15 cellular contexts compared by ENCODE assay signal in the genomic region with DNA sequence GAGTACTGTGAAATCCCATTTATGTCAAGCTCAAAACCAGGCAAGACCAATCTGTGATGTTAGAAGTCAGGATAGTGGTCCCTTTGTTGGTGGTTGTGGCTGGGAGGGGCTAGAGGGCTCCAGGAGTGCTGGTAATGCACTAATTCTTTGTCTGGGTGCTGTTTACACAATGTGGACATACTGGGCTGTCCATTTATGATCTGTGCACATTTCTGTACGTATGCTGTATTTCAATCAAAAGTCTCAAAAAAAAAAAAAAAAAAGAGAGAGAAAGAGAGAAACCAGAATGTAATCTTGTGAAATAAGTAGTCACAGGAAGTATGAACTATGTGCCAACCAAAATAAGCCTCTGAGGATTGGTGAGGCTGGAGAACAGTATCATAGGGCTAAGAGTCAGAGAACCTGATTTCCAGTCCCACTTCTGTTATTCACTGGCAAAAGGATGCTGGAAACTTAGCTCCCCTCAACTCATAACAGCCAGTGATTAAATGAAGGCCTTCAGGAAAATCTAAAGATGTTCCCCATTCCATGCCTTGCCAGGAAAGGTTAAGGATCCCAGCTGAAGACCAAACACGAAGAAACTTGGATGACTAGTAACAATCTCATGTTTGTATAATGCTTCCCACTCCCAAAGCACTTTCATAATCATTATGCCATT. TPM values are rescaled to one million over a fixed set of nuclear protein-coding genes. Genes with fewer than 3 reads are reported as not detected.
DNase-seq lines count a peak whose midpoint lies in the region; ATAC-seq, FAIRE-seq and TF ChIP-seq lines count a peak whose summit lies in the region.
"Had no signal": no experiment of that assay in that cellular context is flagged by ENCODE, and none has a peak within 500 bp of the region (broad histone marks: within the 10 kb centered on the region; RNA-seq: fewer than 3 reads in every experiment).

No MANE protein-coding gene starts in this region.

- DNase-seq in CD1c-positive myeloid dendritic cell (ENCODE audit: extremely low spot score) (peak; percentile 40), NCI-H526 treated with DMSO at 0.1 percent for 48 hours (lab: John Stamatoyannopoulos, UW) (peak; percentile 26), esophagus squamous epithelium (lab: John Stamatoyannopoulos, UW) (no peak), renal cortical epithelial cell (ENCODE audit: low read depth) (peak; percentile 68), type B pancreatic cell (ENCODE audit: extremely low spot score, unreplicated experiment) (no peak), kidney (no peak)
- DNase-seq: Calu3; effector memory CD4-positive, alpha-beta T cell; NCI-H2171 had no signal

- H3K9me3 ChIP-seq in esophagus squamous epithelium, result no peaks in the 10 kb centered on the region
- H3K9me3 ChIP-seq in kidney (ENCODE audit: control insufficient read depth in 1 of 2, low read length in 2 of 2), result no peaks in the 10 kb centered on the region

- H3K27ac Mint-ChIP-seq in type B pancreatic cell, result no peak overlapping the region
- H3K27ac Mint-ChIP-seq: activated T-helper 2 cell treated with anti-CD3 and anti-CD28 coated beads, Interferon-gamma antibody, Interleukin-2, Interleukin-4, amounts not matched to agents 10 μg/mL and 5 μg/mL and 100 μg/mL, durations not matched to agents 14 hours and 24 hours and 36 hours had no signal

- H3K9ac ChIP-seq in kidney (ENCODE audit: low read length in 2 of 2), result no peak overlapping the region

- H3K4me3 ChIP-seq in esophagus squamous epithelium (no peak overlapping the region), kidney (ENCODE audit: low read length in 2 of 2) (no peak overlapping the region)

- no peaks in the 10 kb centered on the region for H3K9me3 Mint-ChIP-seq in type B pancreatic cell
- H3K9me3 Mint-ChIP-seq: activated T-helper 2 cell treated with anti-CD3 and anti-CD28 coated beads, Interferon-gamma antibody, Interleukin-2, Interleukin-4, amounts not matched to agents 10 μg/mL and 5 μg/mL and 100 μg/mL, durations not matched to agents 14 hours and 24 hours and 36 hours had no signal

- H3K27me3 ChIP-seq in esophagus squamous epithelium, result no peaks in the 10 kb centered on the region

- peaks cover 5% of the 10 kb centered on the region for H3K27me3 Mint-ChIP-seq in type B pancreatic cell

- no peak for TF ChIP-seq CTCF in esophagus squamous epithelium (IDR thresholded peaks at IDR 0.05)
- TF ChIP-seq CTCF in type B pancreatic cell (conservative IDR thresholded peaks at IDR 0.05), result no peak
- no peak for TF ChIP-seq CTCF in kidney (IDR thresholded peaks at IDR 0.05; ENCODE audit: borderline replicate concordance, extremely low read depth, insufficient read depth)

- no peak for TF ChIP-seq POLR2A in esophagus squamous epithelium (IDR thresholded peaks at IDR 0.05)

- H3K36me3 Mint-ChIP-seq in type B pancreatic cell, result no peaks in the 10 kb centered on the region

- WGBS in esophagus squamous epithelium, 2 donors, result 43 to 57% methylated on average over 2 of the region's 2 CpGs

- ATAC-seq in HG02885 (IDR thresholded peaks at IDR 0.05; ENCODE audit: poor library complexity, unreplicated experiment) (no peak), GM19328 (IDR thresholded peaks at IDR 0.05; ENCODE audit: unreplicated experiment) (no peak)
- ATAC-seq: left lobe of liver had no signal

- intact Hi-C loops in esophagus squamous epithelium (cut with DNase I) (no loop called here), kidney (cut with DNase I) (loop anchor here (5.0 kb wide), 1 partner anchor 179 kb away; no protein-coding TSS in a partner anchor)

- FAIRE-seq in kidney (lab: Jason Lieb, UNC), result no peak
- FAIRE-seq: TTC549 had no signal

- no peak overlapping the region for H3K4me3 Mint-ChIP-seq in type B pancreatic cell

- H3K4me1 ChIP-seq in esophagus squamous epithelium (peaks cover 0 to 39% (median 30%) of the 10 kb centered on the region in 3 donors), kidney (ENCODE audit: control insufficient read depth in 1 of 2, insufficient read depth in 1 of 2, low read depth in 1 of 2, low read length in 2 of 2) (peaks cover 8 to 16% of the 10 kb centered on the region in 2 donors)

- H3K36me3 ChIP-seq in esophagus squamous epithelium (no peaks in the 10 kb centered on the region), kidney (ENCODE audit: control insufficient read depth in 1 of 2, insufficient read depth in 2 of 2, low read length in 2 of 2) (no peaks in the 10 kb centered on the region)

- H3K27ac ChIP-seq in esophagus squamous epithelium (peak overlapping the region in 3 of 4 donors; percentile 67 to 78 (median 68)), kidney (ENCODE audit: low read depth in 2 of 2, low read length in 2 of 2) (peak overlapping the region in 1 of 2 donors; percentile 30)
- H3K27ac ChIP-seq: HL-60 had no signal

- peaks cover 27% of the 10 kb centered on the region for H3K4me1 Mint-ChIP-seq in type B pancreatic cell (ENCODE audit: unreplicated experiment)

RNA-seq across cellular contexts. Expression of a gene that starts 19.6 kb away (rescaled TPM):
- total RNA-seq in esophagus squamous epithelium (1 to 10 TPM; 2.3 to 8.6 (median 5.3) TPM), renal cortical epithelial cell (11.5 and 47.0 TPM in 2 replicates), type B pancreatic cell (ENCODE audit: low replicate concordance) (17.3 and 23.0 TPM in 2 replicates), kidney (20.7 TPM)
- polyA plus RNA-seq in kidney (ENCODE audit: insufficient read depth, low read depth, low replicate concordance), result 4.5 TPM

Comparison
In these comparisons a context has a peak if more than half of its experiments do, and no peak if none do; other contexts are left out.
1. DNase-seq: peak in CD1c-positive myeloid dendritic cell (single experiment), NCI-H526 treated with DMSO at 0.1 percent for 48 hours (single experiment) and renal cortical epithelial cell (single experiment); none in esophagus squamous epithelium (single experiment), type B pancreatic cell (single experiment) and kidney (single experiment).